ENCODE assay signal across 8 cellular contexts in the genomic region with DNA sequence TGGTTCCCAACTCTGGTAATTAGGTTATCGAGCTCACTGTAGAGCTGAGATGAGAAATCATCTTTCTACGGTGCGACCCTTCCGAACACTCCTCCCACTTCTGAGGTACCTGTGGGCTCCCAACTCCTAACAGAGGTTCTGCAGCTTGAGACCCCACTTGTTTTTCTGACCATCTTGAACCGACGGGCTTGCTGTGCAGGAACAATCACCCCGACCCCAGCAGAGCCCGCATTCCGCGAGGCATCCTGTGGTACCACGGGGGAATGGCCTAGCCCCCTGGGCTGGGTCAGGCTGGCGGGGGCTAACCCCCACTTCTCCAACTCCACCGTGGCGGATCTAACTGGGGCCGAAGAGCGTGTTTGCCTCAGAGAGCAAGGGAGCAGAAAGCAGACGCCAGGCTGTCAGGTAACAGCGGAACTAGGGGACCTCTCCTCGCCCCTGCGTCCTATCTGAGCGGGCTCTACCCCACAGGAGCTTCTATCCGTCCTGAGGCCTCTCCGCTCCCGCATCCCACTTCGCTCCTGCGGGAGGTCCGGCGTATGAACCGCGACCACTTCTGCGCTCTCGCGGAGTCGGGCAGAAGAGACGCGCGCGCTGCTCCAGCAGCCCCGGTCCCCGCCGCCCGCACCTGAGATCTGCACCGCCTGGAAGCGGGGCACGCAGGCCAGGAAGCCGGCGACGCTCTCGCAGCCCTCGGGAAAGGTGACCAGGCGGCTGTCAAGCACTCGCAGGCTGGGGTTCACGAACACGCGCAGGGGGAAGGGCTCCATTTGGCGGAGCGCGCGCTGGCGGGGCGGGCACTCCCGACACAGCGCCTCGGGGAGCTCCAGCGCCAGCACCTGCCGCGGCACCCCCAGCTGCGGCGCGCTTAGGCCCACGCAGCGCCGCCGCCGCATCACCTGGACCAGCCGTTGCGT. TPM values are rescaled to one million over a fixed set of nuclear protein-coding genes. Genes with fewer than 3 reads are reported as not detected.
DNase-seq lines count a peak whose midpoint lies in the region; ATAC-seq and TF ChIP-seq lines count a peak whose summit lies in the region.

No MANE protein-coding gene starts in this region.

- TF ChIP-seq EP300 in tibial nerve (IDR thresholded peaks at IDR 0.05) = no peak

- H3K4me3 Mint-ChIP-seq in activated CD4-positive, alpha-beta T cell treated with anti-CD3 and anti-CD28 coated beads for 36 hours = peak overlapping the region; percentile 83
- peak overlapping the region; percentile 79 for H3K4me3 Mint-ChIP-seq in natural killer cell treated with Interleukin-12 subunit alpha and Interleukin-12 subunit beta and Interleukin-15 and Interleukin-18, amount 100 ng/mL, for 72 hours

- peak overlapping the region; percentile 79 for H3K27ac Mint-ChIP-seq in activated CD4-positive, alpha-beta T cell treated with anti-CD3 and anti-CD28 coated beads for 36 hours
- H3K27ac Mint-ChIP-seq in natural killer cell treated with Interleukin-12 subunit alpha and Interleukin-12 subunit beta and Interleukin-15 and Interleukin-18, amount 100 ng/mL, for 72 hours = peak overlapping the region in 1 of 2 donors; percentile 60

- H3K27me3 ChIP-seq in esophagus (ENCODE audit: control insufficient read depth in 1 of 2, insufficient read depth in 2 of 2, low read length in 2 of 2) = no peaks in the 10 kb centered on the region
- no peaks in the 10 kb centered on the region for H3K27me3 ChIP-seq in tibial nerve

- intact Hi-C loops in activated CD4-positive, alpha-beta T cell treated with anti-CD3 and anti-CD28 coated beads for 36 hours (cut with DNase I, micrococcal nuclease) = loop anchor here (1.0 to 10.0 kb wide), 9 partner anchors 10 to 1765 kb away; a partner anchor contains a TSS

- H3K36me3 Mint-ChIP-seq in activated CD4-positive, alpha-beta T cell treated with anti-CD3 and anti-CD28 coated beads for 36 hours (ENCODE audit: low read depth) = peaks cover 65% of the 10 kb centered on the region
- H3K36me3 Mint-ChIP-seq in natural killer cell treated with Interleukin-12 subunit alpha and Interleukin-12 subunit beta and Interleukin-15 and Interleukin-18, amount 100 ng/mL, for 72 hours = peaks cover 5% of the 10 kb centered on the region

- 4% methylated on average over 70 to 77 of the region's 77 CpGs for WGBS in esophagus, 2 donors
- WGBS in tibial nerve, 2 donors = 14 to 21% methylated on average over 17 to 29 of the region's 77 CpGs

- H3K9me3 ChIP-seq in esophagus (ENCODE audit: control insufficient read depth in 2 of 2, insufficient read depth in 1 of 2, low read depth in 1 of 2, low read length in 1 of 2) (no peaks in the 10 kb centered on the region), tibial nerve (no peaks in the 10 kb centered on the region)

- peaks cover 0 to 26% of the 10 kb centered on the region in 2 donors for H3K36me3 ChIP-seq in esophagus (ENCODE audit: control insufficient read depth in 2 of 2, insufficient read depth in 2 of 2, low read length in 1 of 2)
- H3K36me3 ChIP-seq in tibial nerve = peaks cover 0 to 73% (median 10%) of the 10 kb centered on the region in 3 donors

- no peak for TF ChIP-seq POLR2A in tibial nerve (IDR thresholded peaks at IDR 0.05)

- H3K27ac ChIP-seq in esophagus (ENCODE audit: low read depth in 2 of 2, low read length in 1 of 2) = peak overlapping the region; percentile 95 to 97
- peak overlapping the region in 2 of 4 donors; percentile 89 to 92 for H3K27ac ChIP-seq in tibial nerve

- peak; percentile 8 for ATAC-seq in GM19324 (IDR thresholded peaks at IDR 0.05; ENCODE audit: low FRiP score, unreplicated experiment)
- peak; percentile 5 for ATAC-seq in HG03457 (IDR thresholded peaks at IDR 0.05; ENCODE audit: unreplicated experiment)
- ATAC-seq in activated CD4-positive, alpha-beta T cell treated with anti-CD3 and anti-CD28 coated beads for 36 hours = peak; percentile 56
- peak; percentile 47 to 58 for ATAC-seq in natural killer cell treated with Interleukin-12 subunit alpha and Interleukin-12 subunit beta and Interleukin-15 and Interleukin-18, amount 100 ng/mL, for 72 hours

- peaks cover 48% of the 10 kb centered on the region for H3K4me1 Mint-ChIP-seq in activated CD4-positive, alpha-beta T cell treated with anti-CD3 and anti-CD28 coated beads for 36 hours
- peaks cover 25% of the 10 kb centered on the region in 2 donors for H3K4me1 Mint-ChIP-seq in natural killer cell treated with Interleukin-12 subunit alpha and Interleukin-12 subunit beta and Interleukin-15 and Interleukin-18, amount 100 ng/mL, for 72 hours (ENCODE audit: low read depth in 2 of 2)

- no peaks in the 10 kb centered on the region for H3K9me3 Mint-ChIP-seq in activated CD4-positive, alpha-beta T cell treated with anti-CD3 and anti-CD28 coated beads for 36 hours (ENCODE audit: low read depth)
- H3K9me3 Mint-ChIP-seq in natural killer cell treated with Interleukin-12 subunit alpha and Interleukin-12 subunit beta and Interleukin-15 and Interleukin-18, amount 100 ng/mL, for 72 hours = no peaks in the 10 kb centered on the region

- TF ChIP-seq CTCF in tibial nerve (IDR thresholded peaks at IDR 0.05) = no peak

- H3K27me3 Mint-ChIP-seq in activated CD4-positive, alpha-beta T cell treated with anti-CD3 and anti-CD28 coated beads for 36 hours = no peaks in the 10 kb centered on the region
- no peaks in the 10 kb centered on the region for H3K27me3 Mint-ChIP-seq in natural killer cell treated with Interleukin-12 subunit alpha and Interleukin-12 subunit beta and Interleukin-15 and Interleukin-18, amount 100 ng/mL, for 72 hours

- POLR2A ChIA-PET in activated CD4-positive, alpha-beta T cell treated with anti-CD3 and anti-CD28 coated beads for 36 hours (lab: Charles Lee) = interaction anchor here (0.8 to 2.4 kb wide), 3 partner anchors 11 to 196 kb away, joined by 3 to 10 read pairs (median 3); a partner anchor contains a TSS

- peak overlapping the region; percentile 80 to 96 for H3K4me3 ChIP-seq in esophagus (ENCODE audit: low read depth in 1 of 2, low read length in 2 of 2)
- H3K4me3 ChIP-seq in tibial nerve = peak overlapping the region; percentile 52 to 90 (median 76)

- H3K4me1 ChIP-seq in esophagus (ENCODE audit: control insufficient read depth in 2 of 2, insufficient read depth in 2 of 2, low read length in 1 of 2) (peaks cover 11 to 17% of the 10 kb centered on the region in 2 donors), tibial nerve (peaks cover 7 to 66% (median 17%) of the 10 kb centered on the region in 4 donors)

- DNase-seq in AG08396 (ENCODE audit: low spot score) (peak; percentile 47), tibial nerve (ENCODE audit: low spot score in 2 of 2) (no peak), NCI-H82 treated with DMSO at 0.1 percent for 48 hours (lab: John Stamatoyannopoulos, UW; ENCODE audit: unreplicated experiment) (no peak)
- DNase-seq in activated CD4-positive, alpha-beta T cell treated with anti-CD3 and anti-CD28 coated beads for 36 hours = peak; percentile 10
- DNase-seq in natural killer cell treated with Interleukin-12 subunit alpha and Interleukin-12 subunit beta and Interleukin-15 and Interleukin-18, amount 100 ng/mL, for 72 hours (ENCODE audit: low spot score) = peak; percentile 63

- CTCF ChIA-PET in activated CD4-positive, alpha-beta T cell treated with anti-CD3 and anti-CD28 coated beads for 36 hours (lab: Charles Lee) = interaction anchor here (0.9 to 2.9 kb wide), 7 partner anchors 9 to 179 kb away, joined by 3 to 21 read pairs (median 4); a partner anchor contains a TSS

RNA-seq across cellular contexts. Expression of a gene that starts 0.8 kb away (rescaled TPM):
- total RNA-seq in activated CD4-positive, alpha-beta T cell treated with anti-CD3 and anti-CD28 coated beads for 36 hours = 10 to 100 TPM; 10.1 to 19.9 TPM
- 10 to 100 TPM in 1 of 2 donors, 1 to 10 TPM in 1; 3.9 to 16.9 TPM for polyA plus RNA-seq in esophagus
- 10 to 100 TPM; 15.6 to 26.9 TPM for total RNA-seq in natural killer cell treated with Interleukin-12 subunit alpha and Interleukin-12 subunit beta and Interleukin-15 and Interleukin-18, amount 100 ng/mL, for 72 hours
- total RNA-seq in tibial nerve = 10 to 100 TPM in 3 of 4 donors, 1 to 10 TPM in 1; 6.8 to 20.7 (median 15.8) TPM

RNA-seq across cellular contexts. Expression of a gene that starts 9.7 kb away (rescaled TPM):
- 10 to 100 TPM; 30.0 to 30.3 TPM for total RNA-seq in activated CD4-positive, alpha-beta T cell treated with anti-CD3 and anti-CD28 coated beads for 36 hours
- 10 to 100 TPM; 12.9 to 13.5 TPM for polyA plus RNA-seq in esophagus
- 10 to 100 TPM; 29.6 to 39.0 TPM for total RNA-seq in natural killer cell treated with Interleukin-12 subunit alpha and Interleukin-12 subunit beta and Interleukin-15 and Interleukin-18, amount 100 ng/mL, for 72 hours
- total RNA-seq in tibial nerve = 10 to 100 TPM; 62.2 to 77.5 (median 70.0) TPM

RNA-seq across cellular contexts. Expression of a gene that starts 9.9 kb away (rescaled TPM):
- total RNA-seq in activated CD4-positive, alpha-beta T cell treated with anti-CD3 and anti-CD28 coated beads for 36 hours = 10 to 100 TPM; 39.1 to 41.3 TPM
- polyA plus RNA-seq in esophagus = 10 to 100 TPM; 16.4 to 22.3 TPM
- 10 to 100 TPM; 52.3 to 82.8 TPM for total RNA-seq in natural killer cell treated with Interleukin-12 subunit alpha and Interleukin-12 subunit beta and Interleukin-15 and Interleukin-18, amount 100 ng/mL, for 72 hours
- total RNA-seq in tibial nerve = 10 to 100 TPM in 3 of 4 donors, 1 to 10 TPM in 1; 8.2 to 17.1 (median 11.7) TPM

RNA-seq across cellular contexts. Expression of a gene that starts 18.5 kb away (rescaled TPM):
- total RNA-seq in activated CD4-positive, alpha-beta T cell treated with anti-CD3 and anti-CD28 coated beads for 36 hours = 10 to 100 TPM; 28.4 to 31.9 TPM
- 10 to 100 TPM; 24.1 to 24.4 TPM for polyA plus RNA-seq in esophagus
- total RNA-seq in natural killer cell treated with Interleukin-12 subunit alpha and Interleukin-12 subunit beta and Interleukin-15 and Interleukin-18, amount 100 ng/mL, for 72 hours = 10 to 100 TPM; 41.5 to 45.8 TPM
- total RNA-seq in tibial nerve = 10 to 100 TPM; 35.4 to 47.2 (median 43.5) TPM

RNA-seq across cellular contexts. Expression of a gene that starts 22.0 kb away (rescaled TPM):
- total RNA-seq in activated CD4-positive, alpha-beta T cell treated with anti-CD3 and anti-CD28 coated beads for 36 hours = 1 to 10 TPM; 1.2 to 1.3 TPM
- under 1 TPM in 1 of 2 donors, not detected in 1; 0.33 TPM for polyA plus RNA-seq in esophagus
- 1 to 10 TPM; 1.5 to 5.0 TPM for total RNA-seq in natural killer cell treated with Interleukin-12 subunit alpha and Interleukin-12 subunit beta and Interleukin-15 and Interleukin-18, amount 100 ng/mL, for 72 hours
- not detected for total RNA-seq in tibial nerve

Comparison
In these comparisons a context has a peak if more than half of its experiments do, and no peak if none do; other contexts are left out.
1. DNase-seq: peak in AG08396 (single experiment), activated CD4-positive, alpha-beta T cell treated with anti-CD3 and anti-CD28 coated beads for 36 hours (single experiment) and natural killer cell treated with Interleukin-12 subunit alpha and Interleukin-12 subunit beta and Interleukin-15 and Interleukin-18, amount 100 ng/mL, for 72 hours (single experiment); none in tibial nerve (0 of 2) and NCI-H82 treated with DMSO at 0.1 percent for 48 hours (single experiment).
2. ATAC-seq: peak in every context shown above with its lines; median percentile 56 in activated CD4-positive, alpha-beta T cell treated with anti-CD3 and anti-CD28 coated beads for 36 hours; 52 in natural killer cell treated with Interleukin-12 subunit alpha and Interleukin-12 subunit beta and Interleukin-15 and Interleukin-18, amount 100 ng/mL, for 72 hours; 8 in GM19324; 5 in HG03457.